ENCODE assay signal across 26 cellular contexts in the genomic region with DNA sequence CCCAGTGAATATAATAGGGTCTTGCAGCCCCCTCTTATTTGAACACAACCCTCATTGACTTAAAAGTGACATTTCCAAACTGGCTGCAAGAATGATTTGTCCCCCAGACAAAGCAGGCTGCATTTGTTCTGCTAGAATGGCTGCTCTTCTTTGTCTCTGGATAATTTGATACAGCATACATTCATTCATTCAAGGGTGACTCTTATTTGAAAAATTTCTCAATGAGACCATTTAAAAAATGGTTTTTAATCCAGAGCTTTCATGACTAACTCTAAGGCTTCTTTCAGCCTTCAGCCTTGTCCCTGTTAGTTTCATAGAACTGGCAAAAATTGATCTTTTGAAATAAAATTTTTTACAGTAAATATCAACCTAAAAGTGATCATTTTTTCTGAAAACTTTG.
"Had no signal": no experiment of that assay in that cellular context is flagged by ENCODE, and none has a peak within 500 bp of the region (broad histone marks: within the 10 kb centered on the region; RNA-seq: fewer than 3 reads in every experiment).

No MANE protein-coding gene starts in this region.

- H3K27ac Mint-ChIP-seq: activated naive CD8-positive, alpha-beta T cell; stimulated activated naive B cell treated with anti-CD40 and anti-IgM and Interleukin-4, amounts not matched to agents 10 μg/mL and 1 μg/mL and 100 μg/mL, for 72 hours; T-helper 2 cell treated with Interferon-gamma antibody and Interleukin-4, amounts not matched to agents 5 μg/mL and 100 μg/mL, for 36 hours had no signal

- H3K4me1 Mint-ChIP-seq: stimulated activated naive B cell treated with anti-CD40 and anti-IgM and Interleukin-4, amounts not matched to agents 10 μg/mL and 1 μg/mL and 100 μg/mL, for 72 hours had no signal

- H3K36me3 ChIP-seq: adrenal gland, ascending aorta, brain microvascular endothelial cell, left ventricle myocardium inferior, right atrium auricular region, suprapubic skin, tibial artery had no signal

- H3K4me3 Mint-ChIP-seq: activated naive CD8-positive, alpha-beta T cell; effector memory CD8-positive, alpha-beta T cell; nephron; stimulated activated naive B cell treated with anti-CD40 and anti-IgM and Interleukin-4, amounts not matched to agents 10 μg/mL and 1 μg/mL and 100 μg/mL, for 72 hours; T-helper 2 cell treated with Interferon-gamma antibody and Interleukin-4, amounts not matched to agents 5 μg/mL and 100 μg/mL, for 36 hours had no signal

- H3K4me1 ChIP-seq: adrenal gland, ascending aorta, suprapubic skin, tibial artery had no signal

- H3K9me3 ChIP-seq: adrenal gland, ascending aorta, left ventricle myocardium inferior, right atrium auricular region, suprapubic skin, tibial artery had no signal

- H3K27me3 Mint-ChIP-seq: activated naive CD8-positive, alpha-beta T cell had no signal

- H3K36me3 Mint-ChIP-seq: activated naive CD8-positive, alpha-beta T cell; stimulated activated naive B cell treated with anti-CD40 and anti-IgM and Interleukin-4, amounts not matched to agents 10 μg/mL and 1 μg/mL and 100 μg/mL, for 72 hours had no signal

- H3K4me3 ChIP-seq: adrenal gland, ascending aorta, coronary artery, dorsolateral prefrontal cortex, left ventricle myocardium inferior, lung, right atrium auricular region, suprapubic skin, tibial artery had no signal

- H3K27ac ChIP-seq: adrenal gland, ascending aorta, brain microvascular endothelial cell, coronary artery, dorsolateral prefrontal cortex, left ventricle myocardium inferior, right atrium auricular region, suprapubic skin, tibial artery had no signal

- H3K9me3 Mint-ChIP-seq: effector memory CD8-positive, alpha-beta T cell; nephron; stimulated activated naive B cell treated with anti-CD40 and anti-IgM and Interleukin-4, amounts not matched to agents 10 μg/mL and 1 μg/mL and 100 μg/mL, for 72 hours; T-helper 2 cell treated with Interferon-gamma antibody and Interleukin-4, amounts not matched to agents 5 μg/mL and 100 μg/mL, for 36 hours had no signal

- H3K27me3 ChIP-seq: adrenal gland, ascending aorta, brain microvascular endothelial cell, dorsolateral prefrontal cortex, right atrium auricular region, suprapubic skin, tibial artery had no signal

- ATAC-seq: effector memory CD8-positive, alpha-beta T cell; stimulated activated naive B cell treated with anti-CD40 and anti-IgM and Interleukin-4, amounts not matched to agents 10 μg/mL and 1 μg/mL and 100 μg/mL, for 72 hours had no signal

- DNase-seq: activated CD4-positive, alpha-beta T cell treated with anti-CD3 and anti-CD28 coated beads for 4 hours; activated CD4-positive, alpha-beta T cell treated with anti-CD3 and anti-CD28 coated beads, Interleukin-2, amount 50 U/mL, for 4 hours; activated effector memory CD4-positive, alpha-beta T cell treated with Interleukin-2 at 50 U/mL for 16 hours; activated naive CD4-positive, alpha-beta T cell treated with Interleukin-2 at 50 U/mL for 16 hours; activated T-cell treated with anti-CD3 and anti-CD28 coated beads for 4 hours; adrenal gland; brain microvascular endothelial cell; dorsolateral prefrontal cortex; effector memory CD8-positive, alpha-beta T cell; erythroblast; head of caudate nucleus; hippocampal formation; left ventricle myocardium inferior; stimulated activated CD4-positive, alpha-beta T cell treated with anti-CD3 and anti-CD28 coated beads, Interleukin-15, amount 100 ng/mL, for 24 hours; stimulated activated CD4-positive, alpha-beta T cell treated with anti-CD3 and anti-CD28 coated beads, Interleukin-2, amount 100 ng/mL, for 24 hours; stimulated activated naive B cell treated with anti-CD40 and anti-IgM and Interleukin-4, amounts not matched to agents 10 μg/mL and 1 μg/mL and 100 μg/mL, for 72 hours; T-helper 1 cell; tibial artery had no signal
